8 cellular contexts compared by ENCODE assay signal in the genomic region with DNA sequence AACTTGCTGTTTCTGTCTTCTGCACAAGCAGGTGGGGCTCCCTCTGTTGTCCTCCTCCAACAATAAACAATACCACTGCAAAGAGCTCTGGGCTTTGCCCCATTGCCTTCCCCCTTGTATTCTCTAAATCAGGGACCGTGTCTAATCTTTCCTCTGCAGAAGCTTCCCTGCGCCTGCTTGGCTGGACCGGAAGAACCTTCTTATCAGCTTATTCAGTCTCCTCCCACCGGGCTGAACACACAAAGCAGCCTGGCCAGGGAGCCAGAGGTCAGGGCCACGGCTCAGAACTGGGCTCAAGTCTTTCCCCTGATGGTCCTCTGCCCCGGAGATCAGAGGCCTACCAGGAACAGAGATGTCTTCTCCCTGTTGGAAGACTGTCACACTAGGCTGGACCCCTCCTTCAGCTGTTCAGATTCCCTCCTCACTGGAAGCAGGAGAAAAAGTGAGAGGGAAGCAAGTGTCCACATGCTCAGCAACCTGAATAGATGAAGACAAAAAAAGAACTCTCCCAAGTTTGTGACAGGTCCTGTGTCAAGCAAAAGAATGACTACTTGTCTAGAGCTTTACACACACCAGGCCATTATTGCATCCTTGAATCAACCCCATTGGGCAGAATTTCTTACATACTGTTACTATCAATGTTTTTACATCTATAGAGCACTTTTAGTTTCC.
DNase-seq lines count a peak whose midpoint lies in the region; ATAC-seq and TF ChIP-seq lines count a peak whose summit lies in the region.

No MANE protein-coding gene starts in this region.

- H3K27me3 Mint-ChIP-seq in nephron progenitor cell (ENCODE audit: low read depth, poor library complexity) = no peaks in the 10 kb centered on the region

- TF ChIP-seq POLR2A in esophagus squamous epithelium (IDR thresholded peaks at IDR 0.05) = no peak

- intact Hi-C loops in esophagus squamous epithelium (cut with DNase I) (no loop called here), PC-9 (cut with micrococcal nuclease; ENCODE audit: unreplicated experiment) (no loop called here)

- peak; percentile 46 for ATAC-seq in GM21576 (IDR thresholded peaks at IDR 0.05; ENCODE audit: unreplicated experiment)
- no peak for ATAC-seq in HG02623 (IDR thresholded peaks at IDR 0.05; ENCODE audit: unreplicated experiment)

- H3K4me3 ChIP-seq in esophagus squamous epithelium = no peak overlapping the region
- no peak overlapping the region for H3K4me3 ChIP-seq in PC-9

- no peaks in the 10 kb centered on the region for H3K9me3 Mint-ChIP-seq in nephron progenitor cell

- H3K27me3 ChIP-seq in esophagus squamous epithelium (no peaks in the 10 kb centered on the region), PC-9 (ENCODE audit: insufficient read depth, low read depth) (no peaks in the 10 kb centered on the region)

- H4K20me1 ChIP-seq in PC-9 (ENCODE audit: insufficient read depth) = no peaks in the 10 kb centered on the region

- peak overlapping the region; percentile 79 for H3K27ac Mint-ChIP-seq in nephron progenitor cell

- no peaks in the 10 kb centered on the region for H3K36me3 ChIP-seq in esophagus squamous epithelium
- no peaks in the 10 kb centered on the region for H3K36me3 ChIP-seq in PC-9 (ENCODE audit: low read depth)

- H3K9me3 ChIP-seq in esophagus squamous epithelium (no peaks in the 10 kb centered on the region), PC-9 (ENCODE audit: insufficient read depth, low read depth) (no peaks in the 10 kb centered on the region)

- 9 to 29% methylated on average over 3 to 4 of the region's 6 CpGs for whole genome bisulfite sequencing in esophagus squamous epithelium, 2 donors

- DNase-seq in DMS53 treated with DMSO at 0.1 percent for 48 hours (lab: John Stamatoyannopoulos, UW; ENCODE audit: unreplicated experiment) (peak; percentile 93), NCI-H82 treated with DMSO at 0.1 percent for 48 hours (lab: John Stamatoyannopoulos, UW; ENCODE audit: unreplicated experiment) (peak; percentile 74), esophagus squamous epithelium (lab: John Stamatoyannopoulos, UW) (no peak), nephron progenitor cell (peak; percentile 23), cerebellar cortex (ENCODE audit: low spot score) (no peak), PC-9 (no peak)

- no peaks in the 10 kb centered on the region for H3K36me3 Mint-ChIP-seq in nephron progenitor cell (ENCODE audit: low read depth)

- H3K27ac ChIP-seq in esophagus squamous epithelium (peak overlapping the region in 3 of 4 donors; percentile 34 to 46 (median 41)), PC-9 (no peak overlapping the region)

- peaks cover 35% of the 10 kb centered on the region for H3K4me1 Mint-ChIP-seq in nephron progenitor cell

- H3F3A ChIP-seq in PC-9 (ENCODE audit: insufficient read depth, low read depth) = no peaks in the 10 kb centered on the region

- TF ChIP-seq CTCF in esophagus squamous epithelium (IDR thresholded peaks at IDR 0.05) (no peak), nephron progenitor cell (IDR thresholded peaks at IDR 0.05) (no peak), PC-9 (conservative IDR thresholded peaks at IDR 0.05) (no peak)

- CTCF ChIA-PET in PC-9 (lab: Charles Lee) = no interaction called here

- peak overlapping the region; percentile 11 for H3K4me3 Mint-ChIP-seq in nephron progenitor cell

- BruUV-seq in PC-9 (replicated peaks; lab: Mats Ljungman, UMichigan) = no TSS peak

- H3K9me2 ChIP-seq in PC-9 (ENCODE audit: insufficient read depth) = no peaks in the 10 kb centered on the region

- POLR2A ChIA-PET in PC-9 (lab: Charles Lee; ENCODE audit: unreplicated experiment) = no interaction called here

- H3K79me2 ChIP-seq in PC-9 (ENCODE audit: low read depth) = no peaks in the 10 kb centered on the region

- H3K4me1 ChIP-seq in esophagus squamous epithelium (peaks cover 7 to 44% (median 21%) of the 10 kb centered on the region in 3 donors), PC-9 (replicated peaks; ENCODE audit: insufficient read depth) (no peaks in the 10 kb centered on the region)

- no peak overlapping the region for H3K4me2 ChIP-seq in PC-9

- H2AFZ ChIP-seq in PC-9 = no peak overlapping the region

Comparison
In these comparisons a context has a peak if more than half of its experiments do, and no peak if none do; other contexts are left out.
1. DNase-seq: peak in DMS53 treated with DMSO at 0.1 percent for 48 hours (single experiment), NCI-H82 treated with DMSO at 0.1 percent for 48 hours (single experiment) and nephron progenitor cell (single experiment); none in esophagus squamous epithelium (single experiment), cerebellar cortex (single experiment) and PC-9 (0 of 2).